1 cellular context compared by ENCODE assay signal in genomic region chr12:71686658-71687025, GRCh38.
TF ChIP-seq lines count a peak whose summit lies in the region.

No MANE protein-coding gene starts in this region.

TF ChIP-seq in K562, 482 proteins besides CTCF, POLR2A, EP300 and RAD21:
- TF ChIP-seq NFATC3 (IDR thresholded peaks at IDR 0.05) (peak; percentile 67; the same call in 1 of the 2 replicates), CEBPB (tag; IDR thresholded peaks at IDR 0.05) (peak; percentile 78), FOXK2 (conservative IDR thresholded peaks at IDR 0.05 in 1 of 2, IDR thresholded peaks at IDR 0.05 in 1 of 2; ENCODE audit: low read depth in 2 of 2) (0 out of 4 replicates have a peak, but pooled peaks of 1 of the 2 experiments have one; percentile 11), NFE2 (IDR thresholded peaks at IDR 0.05; ENCODE audit: low read depth) (no peak), HMBOX1 (IDR thresholded peaks at IDR 0.05) (peak; percentile 56), BRD9 (IDR thresholded peaks at IDR 0.05; ENCODE audit: low read depth, partially characterized antibody) (peak; percentile 31), ZNF766 (CRISPR knock-in tag; conservative IDR thresholded peaks at IDR 0.05) (0 out of 2 replicates have a peak, but pooled peaks have one; percentile 40), CEBPG (CRISPR knock-in tag; IDR thresholded peaks at IDR 0.05) (no peak), CEBPG (tag; conservative IDR thresholded peaks at IDR 0.05 in 1 of 2, IDR thresholded peaks at IDR 0.05 in 1 of 2) (peak; percentile 46 to 61; a peak in 2 of 4 replicates), GMEB1 (CRISPR knock-in tag; IDR thresholded peaks at IDR 0.05) (no peak), ELF1 (tag; IDR thresholded peaks at IDR 0.05) (peak; percentile 9)
- TF ChIP-seq, protein P1, sequence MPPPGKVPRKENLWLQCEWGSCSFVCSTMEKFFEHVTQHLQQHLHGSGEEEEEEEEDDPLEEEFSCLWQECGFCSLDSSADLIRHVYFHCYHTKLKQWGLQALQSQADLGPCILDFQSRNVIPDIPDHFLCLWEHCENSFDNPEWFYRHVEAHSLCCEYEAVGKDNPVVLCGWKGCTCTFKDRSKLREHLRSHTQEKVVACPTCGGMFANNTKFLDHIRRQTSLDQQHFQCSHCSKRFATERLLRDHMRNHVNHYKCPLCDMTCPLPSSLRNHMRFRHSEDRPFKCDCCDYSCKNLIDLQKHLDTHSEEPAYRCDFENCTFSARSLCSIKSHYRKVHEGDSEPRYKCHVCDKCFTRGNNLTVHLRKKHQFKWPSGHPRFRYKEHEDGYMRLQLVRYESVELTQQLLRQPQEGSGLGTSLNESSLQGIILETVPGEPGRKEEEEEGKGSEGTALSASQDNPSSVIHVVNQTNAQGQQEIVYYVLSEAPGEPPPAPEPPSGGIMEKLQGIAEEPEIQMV (tag; conservative IDR thresholded peaks at IDR 0.05; ENCODE audit: low read depth): no peak
- TF ChIP-seq, protein P2, sequence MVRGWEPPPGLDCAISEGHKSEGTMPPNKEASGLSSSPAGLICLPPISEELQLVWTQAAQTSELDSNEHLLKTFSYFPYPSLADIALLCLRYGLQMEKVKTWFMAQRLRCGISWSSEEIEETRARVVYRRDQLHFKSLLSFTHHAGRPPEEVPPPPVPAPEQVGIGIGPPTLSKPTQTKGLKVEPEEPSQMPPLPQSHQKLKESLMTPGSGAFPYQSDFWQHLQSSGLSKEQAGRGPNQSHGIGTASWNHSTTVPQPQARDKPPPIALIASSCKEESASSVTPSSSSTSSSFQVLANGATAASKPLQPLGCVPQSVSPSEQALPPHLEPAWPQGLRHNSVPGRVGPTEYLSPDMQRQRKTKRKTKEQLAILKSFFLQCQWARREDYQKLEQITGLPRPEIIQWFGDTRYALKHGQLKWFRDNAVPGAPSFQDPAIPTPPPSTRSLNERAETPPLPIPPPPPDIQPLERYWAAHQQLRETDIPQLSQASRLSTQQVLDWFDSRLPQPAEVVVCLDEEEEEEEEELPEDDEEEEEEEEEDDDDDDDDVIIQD (CRISPR knock-in tag; IDR thresholded peaks at IDR 0.05): no peak
